ENCODE assay signal across 8 cellular contexts in the genomic region with DNA sequence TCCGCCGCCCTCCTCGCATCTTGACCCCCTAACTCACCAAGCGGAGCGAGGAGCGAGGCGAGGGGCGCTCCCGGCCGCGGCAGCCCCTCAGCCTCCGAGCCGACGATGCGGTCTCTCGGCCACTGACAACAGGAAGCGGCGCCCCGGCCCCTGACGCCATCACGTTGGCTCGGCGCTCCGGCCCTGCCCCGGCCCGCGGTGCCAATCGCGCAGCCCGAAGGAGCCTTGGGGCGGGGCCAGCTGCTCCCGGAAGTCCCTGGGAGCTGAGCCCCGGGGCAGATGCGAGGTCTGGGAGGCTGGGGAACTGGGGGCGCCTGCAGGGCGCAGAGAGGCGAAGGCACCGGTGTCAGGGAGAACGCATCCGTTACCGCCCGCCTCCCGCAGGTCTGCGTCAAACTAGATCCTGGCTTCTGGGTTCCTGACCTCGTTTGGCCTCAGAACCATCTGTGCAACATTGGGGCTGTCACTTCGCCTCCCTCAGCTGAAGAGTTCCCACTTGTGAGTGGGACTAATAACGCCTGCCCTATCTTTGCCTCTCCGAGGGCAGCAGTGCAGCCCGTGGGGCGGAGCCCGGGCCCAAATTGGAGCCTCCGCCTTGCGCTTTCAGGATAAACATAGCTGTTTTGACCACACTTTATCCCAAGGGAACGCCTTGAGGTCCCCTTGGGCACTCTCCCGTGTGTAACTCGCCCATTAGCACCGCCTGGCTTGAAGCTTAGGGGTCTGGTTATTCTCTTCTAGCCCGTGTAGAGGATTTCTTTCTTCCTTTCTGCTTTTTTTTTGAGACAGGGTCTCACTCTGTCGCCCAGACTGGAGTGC.
DNase-seq lines count a peak whose midpoint lies in the region; ATAC-seq lines count a peak whose summit lies in the region.
"Not testable (repeated sequence)": the region's sequence is repeated elsewhere in the genome, so short reads cannot be mapped to it uniquely, and the experiment has no call there.

A gene (minus strand): TSS at position 107 of the 819 bp plus-strand sequence. CDS start 8,237 bp downstream, outside the sequence.

- H3K9me3 ChIP-seq in BLaER1 treated with 17β-estradiol and CSF1 and Interleukin-3, amounts not matched to agents 10 nM and 100 nM (replicated peaks in 1 of 11), result not testable (repeated sequence)

- peak within 1 kb of the TSS; percentile 82 to 93 (median 88) for H3K9ac ChIP-seq in BLaER1 treated with 17β-estradiol and CSF1 and Interleukin-3, amounts not matched to agents 10 nM and 100 nM

- peak within 1 kb of the TSS; percentile 80 to 89 (median 87) for H3K27ac ChIP-seq in BLaER1 treated with 17β-estradiol and CSF1 and Interleukin-3, amounts not matched to agents 10 nM and 100 nM

- H3K27me3 ChIP-seq in BLaER1 treated with 17β-estradiol and CSF1 and Interleukin-3, amounts not matched to agents 10 nM and 100 nM, result not testable (repeated sequence)

- peak; percentile 93 for ATAC-seq in GM19351 (IDR thresholded peaks at IDR 0.05; ENCODE audit: unreplicated experiment)
- ATAC-seq in HG03460 (IDR thresholded peaks at IDR 0.05; ENCODE audit: unreplicated experiment), result peak; percentile 90

- peak within 1 kb of the TSS; percentile 86 to 96 (median 89) for H3K4me2 ChIP-seq in BLaER1 treated with 17β-estradiol and CSF1 and Interleukin-3, amounts not matched to agents 10 nM and 100 nM

- peak within 1 kb of the TSS; percentile 67 to 80 (median 75) for H3K4me3 ChIP-seq in BLaER1 treated with 17β-estradiol and CSF1 and Interleukin-3, amounts not matched to agents 10 nM and 100 nM

- DNase-seq in NCI-H69 (lab: John Stamatoyannopoulos, UW) (peak; percentile 87), dedifferentiated amniotic fluid mesenchymal stem cell (ENCODE audit: extremely low spot score) (peak; percentile 51), left kidney (ENCODE audit: low read depth, low spot score) (peak; percentile 91)
- peak; percentile 56 to 73 for DNase-seq in activated CD4-positive, alpha-beta T cell treated with anti-CD3 and anti-CD28 coated beads, Interleukin-2, amount 50 U/mL, for 24 hours (ENCODE audit: low read depth in 1 of 2, low spot score in 1 of 2)
- DNase-seq in stimulated activated CD4-positive, alpha-beta T cell treated with anti-CD3 and anti-CD28 coated beads, Interleukin-1b, Interleukin-23, amount 100 ng/mL, for 4 hours (ENCODE audit: low read depth in 2 of 2), result peak; percentile 57 to 74

- H4K20me1 ChIP-seq in BLaER1 treated with 17β-estradiol and CSF1 and Interleukin-3, amounts not matched to agents 10 nM and 100 nM, result peaks cover 0 to 28% (median 0%) of the 10 kb centered on the region in 11 experiments; a peak in 3 of 22 replicates

- not testable (repeated sequence) for H3K36me3 ChIP-seq in BLaER1 treated with 17β-estradiol and CSF1 and Interleukin-3, amounts not matched to agents 10 nM and 100 nM

- H3K4me1 ChIP-seq in BLaER1 treated with 17β-estradiol and CSF1 and Interleukin-3, amounts not matched to agents 10 nM and 100 nM, result peaks cover 46 to 68% (median 55%) of the 10 kb centered on the region in 10 experiments

Comparison
In these comparisons a context has a peak if more than half of its experiments do, and no peak if none do; other contexts are left out.
1. Peak in every context shown above with its lines: DNase-seq, ATAC-seq, H3K4me3 ChIP-seq and H3K27ac ChIP-seq.